ENCODE assay signal across 25 cellular contexts in the genomic region with DNA sequence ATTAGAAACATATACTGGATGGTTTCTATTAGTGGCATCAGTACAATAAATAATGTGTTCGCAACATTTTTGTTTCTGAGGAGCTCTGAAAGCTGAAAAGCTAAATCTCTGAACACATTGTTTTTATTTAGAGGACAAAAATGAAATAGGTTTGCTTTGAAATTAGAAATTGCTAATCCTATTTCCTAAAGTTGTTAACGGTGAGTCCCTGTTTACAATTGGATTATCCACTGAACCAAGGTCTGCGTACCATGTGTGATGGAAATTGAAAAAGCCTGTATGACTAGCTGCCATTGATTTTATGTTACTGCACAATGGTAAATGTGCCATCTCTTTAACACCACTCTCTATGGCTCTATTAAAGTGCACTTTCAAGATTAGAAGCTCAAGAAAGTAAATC.
"Had no signal": no experiment of that assay in that cellular context is flagged by ENCODE, and none has a peak within 500 bp of the region (broad histone marks: within the 10 kb centered on the region; RNA-seq: fewer than 3 reads in every experiment).

No MANE protein-coding gene starts in this region.

- H3K27ac ChIP-seq: neural progenitor cell, ovary, parathyroid adenoma, psoas muscle, right lobe of liver, sigmoid colon, stomach, thoracic aorta, thyroid gland, tibial nerve, upper lobe of left lung, vagina had no signal

- H3K79me2 ChIP-seq: parathyroid adenoma had no signal

- H3K4me3 ChIP-seq: neural progenitor cell, ovary, psoas muscle, right lobe of liver, sigmoid colon, stomach, thoracic aorta, thyroid gland, tibial nerve, upper lobe of left lung, vagina had no signal

- FAIRE-seq: small intestine, urothelium cell line had no signal

- H2AFZ ChIP-seq: parathyroid adenoma had no signal

- ATAC-seq: psoas muscle; right cardiac atrium; right lobe of liver; stimulated activated effector memory CD8-positive, alpha-beta T cell treated with anti-CD3 and anti-CD28 coated beads, Interleukin-12 subunit alpha, Interleukin-12 subunit beta, amount 100 ng/mL, for 72 hours; stimulated activated naive B cell treated with anti-CD40 and anti-IgM and Interleukin-4, amounts not matched to agents 10 μg/mL and 1 μg/mL and 100 μg/mL, for 72 hours had no signal

- DNase-seq: occipital lobe; ovary; posterior cingulate gyrus; psoas muscle; right cardiac atrium; right lobe of liver; sigmoid colon; small intestine; stimulated activated CD4-positive, alpha-beta T cell treated with anti-CD3 and anti-CD28 coated beads, Interleukin-15, amount 100 ng/mL, for 24 hours; stimulated activated CD4-positive, alpha-beta T cell treated with anti-CD3 and anti-CD28 coated beads, Interleukin-2, amount 100 ng/mL, for 24 hours; stimulated activated CD4-positive, alpha-beta T cell treated with anti-CD3 and anti-CD28 coated beads, Interleukin-2, amount 100 ng/mL, for 48 hours; stimulated activated CD4-positive, alpha-beta T cell treated with anti-CD3 and anti-CD28 coated beads, Interleukin-4, amount 100 ng/mL, for 24 hours; stimulated activated naive B cell treated with anti-CD40 and anti-IgM and Interleukin-4, amounts not matched to agents 10 μg/mL and 1 μg/mL and 100 μg/mL, for 72 hours; stimulated activated naive CD4-positive, alpha-beta T cell treated with Interleukin-2 at 50 U/mL for 16 hours; stomach; thyroid gland; trophoblast cell; upper lobe of left lung had no signal

- H3K4me2 ChIP-seq: neural progenitor cell had no signal

- H3K9me3 ChIP-seq: ovary, psoas muscle, right lobe of liver, sigmoid colon, thoracic aorta, thyroid gland, tibial nerve, upper lobe of left lung, vagina had no signal

- H3K4me1 ChIP-seq: parathyroid adenoma, psoas muscle, right lobe of liver, sigmoid colon, stomach, thyroid gland, tibial nerve, upper lobe of left lung, vagina had no signal

- H3K36me3 ChIP-seq: neural progenitor cell, ovary, right lobe of liver, sigmoid colon, stomach, thoracic aorta, thyroid gland, tibial nerve, upper lobe of left lung, vagina had no signal

- H3K9ac ChIP-seq: neural progenitor cell, parathyroid adenoma had no signal

- H3K27me3 ChIP-seq: neural progenitor cell, ovary, right lobe of liver, sigmoid colon, stomach, thyroid gland, tibial nerve, upper lobe of left lung, vagina had no signal
